10 cellular contexts compared by ENCODE assay signal in genomic region chr19:33134571-33135041, GRCh38. TPM values are rescaled to one million over a fixed set of nuclear protein-coding genes. Genes with fewer than 3 reads are reported as not detected.
A peak's percentile ranks its signal among the peaks of the same experiment; 100 is the strongest.
DNase-seq lines count a peak whose midpoint lies in the region; ATAC-seq, FAIRE-seq and TF ChIP-seq lines count a peak whose summit lies in the region.
"Had no signal": no experiment of that assay in that cellular context is flagged by ENCODE, and none has a peak within 500 bp of the region (broad histone marks: within the 10 kb centered on the region; RNA-seq: fewer than 3 reads in every experiment).

No MANE protein-coding gene starts in this region.

- TF ChIP-seq CTCF in GM12864 (IDR thresholded peaks at IDR 0.05; ENCODE audit: low read depth, low read length, missing control alignments) = peak; percentile 8

- H3K9me3 Mint-ChIP-seq in activated naive CD8-positive, alpha-beta T cell treated with anti-CD3 and anti-CD28 coated beads, Interleukin-2, amount 10 ng/mL, durations not matched to agents 7 days and 5 days = no peaks in the 10 kb centered on the region

- peak; percentile 92 for ATAC-seq in activated naive CD8-positive, alpha-beta T cell treated with anti-CD3 and anti-CD28 coated beads, Interleukin-2, amount 10 ng/mL, durations not matched to agents 7 days and 5 days (ENCODE audit: low read depth)

- H3K27ac Mint-ChIP-seq in activated naive CD8-positive, alpha-beta T cell treated with anti-CD3 and anti-CD28 coated beads, Interleukin-2, amount 10 ng/mL, durations not matched to agents 7 days and 5 days = peak overlapping the region; percentile 77

- no peak for FAIRE-seq in urothelium cell line (lab: Jason Lieb, UNC)
- FAIRE-seq: bronchial epithelial cell had no signal

- peaks cover 9% of the 10 kb centered on the region for H3K4me1 Mint-ChIP-seq in activated naive CD8-positive, alpha-beta T cell treated with anti-CD3 and anti-CD28 coated beads, Interleukin-2, amount 10 ng/mL, durations not matched to agents 7 days and 5 days

- H3K27me3 Mint-ChIP-seq in activated naive CD8-positive, alpha-beta T cell treated with anti-CD3 and anti-CD28 coated beads, Interleukin-2, amount 10 ng/mL, durations not matched to agents 7 days and 5 days = no peaks in the 10 kb centered on the region

- POLR2A ChIA-PET in activated naive CD8-positive, alpha-beta T cell treated with anti-CD3 and anti-CD28 coated beads, Interleukin-2, amount 10 ng/mL, durations not matched to agents 7 days and 5 days (lab: Charles Lee) = interaction anchor here (1.6 to 2.5 kb wide), 2 partner anchors 12 to 42 kb away, joined by 6 to 9 read pairs; no protein-coding TSS in a partner anchor

- H3K4me3 ChIP-seq in GM12864 (ENCODE audit: low read depth, low read length) = peak overlapping the region; percentile 25
- H3K4me3 ChIP-seq: right atrium auricular region had no signal

- H3K36me3 Mint-ChIP-seq in activated naive CD8-positive, alpha-beta T cell treated with anti-CD3 and anti-CD28 coated beads, Interleukin-2, amount 10 ng/mL, durations not matched to agents 7 days and 5 days = no peaks in the 10 kb centered on the region

- H3K4me3 Mint-ChIP-seq in activated naive CD8-positive, alpha-beta T cell treated with anti-CD3 and anti-CD28 coated beads, Interleukin-2, amount 10 ng/mL, durations not matched to agents 7 days and 5 days = peak overlapping the region; percentile 73

- DNase-seq in GM12864 (ENCODE audit: low read depth) = no peak
- DNase-seq in activated CD4-positive, alpha-beta T cell treated with anti-CD3 and anti-CD28 coated beads for 4 hours = peak; percentile 60 to 70
- DNase-seq in activated naive CD8-positive, alpha-beta T cell treated with anti-CD3 and anti-CD28 coated beads, Interleukin-2, amount 10 ng/mL, durations not matched to agents 7 days and 5 days = peak; percentile 60
- peak; percentile 64 for DNase-seq in stimulated activated CD4-positive, alpha-beta T cell treated with anti-CD3 and anti-CD28 coated beads, Interleukin-2, amount 100 ng/mL, for 4 hours (ENCODE audit: low read depth)
- no peak for DNase-seq in germinal center (ENCODE audit: low spot score)
- no peak for DNase-seq in anterior cingulate cortex (lab: John Stamatoyannopoulos, UW)
- DNase-seq in urothelium cell line (ENCODE audit: low spot score) = no peak
- DNase-seq in NCI-H2081 treated with DMSO at 0.1 percent for 48 hours (lab: John Stamatoyannopoulos, UW) = no peak

RNA-seq across cellular contexts. Expression of gene WDR88, which starts 2.7 kb away (rescaled TPM):
- total RNA-seq in activated naive CD8-positive, alpha-beta T cell treated with anti-CD3 and anti-CD28 coated beads, Interleukin-2, amount 10 ng/mL, durations not matched to agents 7 days and 5 days = not detected
- total RNA-seq: bronchial epithelial cell, right atrium auricular region had no signal

RNA-seq across cellular contexts. Expression of gene GPATCH1, which starts 53.6 kb away (rescaled TPM):
- 10 to 100 TPM; 14.0 to 14.7 TPM for total RNA-seq in activated naive CD8-positive, alpha-beta T cell treated with anti-CD3 and anti-CD28 coated beads, Interleukin-2, amount 10 ng/mL, durations not matched to agents 7 days and 5 days

RNA-seq across cellular contexts. Expression of gene LRP3, which starts 59.5 kb away (rescaled TPM):
- under 1 TPM; 0.14 to 0.43 TPM for total RNA-seq in activated naive CD8-positive, alpha-beta T cell treated with anti-CD3 and anti-CD28 coated beads, Interleukin-2, amount 10 ng/mL, durations not matched to agents 7 days and 5 days

Comparison
In these comparisons a context has a peak if more than half of its experiments do, and no peak if none do; other contexts are left out.
1. DNase-seq: peak in activated CD4-positive, alpha-beta T cell treated with anti-CD3 and anti-CD28 coated beads for 4 hours (2 of 2), activated naive CD8-positive, alpha-beta T cell treated with anti-CD3 and anti-CD28 coated beads, Interleukin-2, amount 10 ng/mL, durations not matched to agents 7 days and 5 days (single experiment) and stimulated activated CD4-positive, alpha-beta T cell treated with anti-CD3 and anti-CD28 coated beads, Interleukin-2, amount 100 ng/mL, for 4 hours (single experiment); none in GM12864 (single experiment), germinal center (single experiment), anterior cingulate cortex (0 of 58), urothelium cell line (single experiment) and NCI-H2081 treated with DMSO at 0.1 percent for 48 hours (single experiment).